1 cellular context compared by ENCODE assay signal in the genomic region with DNA sequence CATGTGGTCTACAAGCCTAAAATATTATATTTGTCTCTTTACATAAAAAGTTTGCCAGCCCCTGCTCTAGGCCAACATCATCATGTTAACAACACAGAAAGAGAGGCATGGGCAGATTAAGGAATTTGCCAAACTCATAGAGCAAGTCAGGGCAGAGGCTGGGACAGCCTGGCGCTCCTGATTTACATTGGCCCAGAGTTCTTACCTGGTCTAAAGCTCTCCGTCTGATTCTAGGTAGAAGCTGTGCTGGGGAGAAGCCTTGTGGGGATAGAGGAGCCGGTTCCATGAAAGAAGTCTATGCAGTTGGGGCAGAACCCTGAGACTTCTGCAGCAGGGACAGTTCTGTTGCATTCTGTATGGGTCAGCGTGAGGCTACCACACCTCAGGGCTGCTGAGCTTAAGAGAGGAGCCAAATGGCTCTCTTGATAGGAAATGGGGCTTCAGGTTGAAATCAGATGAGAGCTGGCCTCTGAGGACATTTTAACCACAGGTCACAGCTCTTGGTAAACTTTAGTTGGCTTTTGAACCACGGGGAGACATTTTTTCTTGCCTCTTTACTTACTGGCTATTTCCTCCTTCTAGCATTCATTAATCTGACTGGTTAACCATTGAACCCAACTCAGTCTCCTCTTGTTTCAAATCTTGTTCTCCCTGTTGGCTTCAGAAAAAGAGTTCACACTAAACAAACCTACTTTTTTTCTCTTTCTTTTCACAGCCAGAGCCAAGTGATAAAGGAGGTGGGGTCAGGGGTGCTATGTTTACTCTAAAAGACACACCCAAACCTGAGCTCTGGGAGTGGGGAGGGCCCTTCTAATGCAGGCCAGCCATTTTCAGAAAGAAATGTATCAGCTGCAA.
TF ChIP-seq lines count a peak whose summit lies in the region.

No MANE protein-coding gene starts in this region.

TF ChIP-seq in K562, 482 proteins besides CTCF, POLR2A, EP300 and RAD21 (continued from another document):
- TF ChIP-seq, protein P1, sequence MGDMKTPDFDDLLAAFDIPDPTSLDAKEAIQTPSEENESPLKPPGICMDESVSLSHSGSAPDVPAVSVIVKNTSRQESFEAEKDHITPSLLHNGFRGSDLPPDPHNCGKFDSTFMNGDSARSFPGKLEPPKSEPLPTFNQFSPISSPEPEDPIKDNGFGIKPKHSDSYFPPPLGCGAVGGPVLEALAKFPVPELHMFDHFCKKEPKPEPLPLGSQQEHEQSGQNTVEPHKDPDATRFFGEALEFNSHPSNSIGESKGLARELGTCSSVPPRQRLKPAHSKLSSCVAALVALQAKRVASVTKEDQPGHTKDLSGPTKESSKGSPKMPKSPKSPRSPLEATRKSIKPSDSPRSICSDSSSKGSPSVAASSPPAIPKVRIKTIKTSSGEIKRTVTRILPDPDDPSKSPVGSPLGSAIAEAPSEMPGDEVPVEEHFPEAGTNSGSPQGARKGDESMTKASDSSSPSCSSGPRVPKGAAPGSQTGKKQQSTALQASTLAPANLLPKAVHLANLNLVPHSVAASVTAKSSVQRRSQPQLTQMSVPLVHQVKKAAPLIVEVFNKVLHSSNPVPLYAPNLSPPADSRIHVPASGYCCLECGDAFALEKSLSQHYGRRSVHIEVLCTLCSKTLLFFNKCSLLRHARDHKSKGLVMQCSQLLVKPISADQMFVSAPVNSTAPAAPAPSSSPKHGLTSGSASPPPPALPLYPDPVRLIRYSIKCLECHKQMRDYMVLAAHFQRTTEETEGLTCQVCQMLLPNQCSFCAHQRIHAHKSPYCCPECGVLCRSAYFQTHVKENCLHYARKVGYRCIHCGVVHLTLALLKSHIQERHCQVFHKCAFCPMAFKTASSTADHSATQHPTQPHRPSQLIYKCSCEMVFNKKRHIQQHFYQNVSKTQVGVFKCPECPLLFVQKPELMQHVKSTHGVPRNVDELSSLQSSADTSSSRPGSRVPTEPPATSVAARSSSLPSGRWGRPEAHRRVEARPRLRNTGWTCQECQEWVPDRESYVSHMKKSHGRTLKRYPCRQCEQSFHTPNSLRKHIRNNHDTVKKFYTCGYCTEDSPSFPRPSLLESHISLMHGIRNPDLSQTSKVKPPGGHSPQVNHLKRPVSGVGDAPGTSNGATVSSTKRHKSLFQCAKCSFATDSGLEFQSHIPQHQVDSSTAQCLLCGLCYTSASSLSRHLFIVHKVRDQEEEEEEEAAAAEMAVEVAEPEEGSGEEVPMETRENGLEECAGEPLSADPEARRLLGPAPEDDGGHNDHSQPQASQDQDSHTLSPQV (IDR thresholded peaks at IDR 0.05): peak; percentile 53
- TF ChIP-seq, protein P2, sequence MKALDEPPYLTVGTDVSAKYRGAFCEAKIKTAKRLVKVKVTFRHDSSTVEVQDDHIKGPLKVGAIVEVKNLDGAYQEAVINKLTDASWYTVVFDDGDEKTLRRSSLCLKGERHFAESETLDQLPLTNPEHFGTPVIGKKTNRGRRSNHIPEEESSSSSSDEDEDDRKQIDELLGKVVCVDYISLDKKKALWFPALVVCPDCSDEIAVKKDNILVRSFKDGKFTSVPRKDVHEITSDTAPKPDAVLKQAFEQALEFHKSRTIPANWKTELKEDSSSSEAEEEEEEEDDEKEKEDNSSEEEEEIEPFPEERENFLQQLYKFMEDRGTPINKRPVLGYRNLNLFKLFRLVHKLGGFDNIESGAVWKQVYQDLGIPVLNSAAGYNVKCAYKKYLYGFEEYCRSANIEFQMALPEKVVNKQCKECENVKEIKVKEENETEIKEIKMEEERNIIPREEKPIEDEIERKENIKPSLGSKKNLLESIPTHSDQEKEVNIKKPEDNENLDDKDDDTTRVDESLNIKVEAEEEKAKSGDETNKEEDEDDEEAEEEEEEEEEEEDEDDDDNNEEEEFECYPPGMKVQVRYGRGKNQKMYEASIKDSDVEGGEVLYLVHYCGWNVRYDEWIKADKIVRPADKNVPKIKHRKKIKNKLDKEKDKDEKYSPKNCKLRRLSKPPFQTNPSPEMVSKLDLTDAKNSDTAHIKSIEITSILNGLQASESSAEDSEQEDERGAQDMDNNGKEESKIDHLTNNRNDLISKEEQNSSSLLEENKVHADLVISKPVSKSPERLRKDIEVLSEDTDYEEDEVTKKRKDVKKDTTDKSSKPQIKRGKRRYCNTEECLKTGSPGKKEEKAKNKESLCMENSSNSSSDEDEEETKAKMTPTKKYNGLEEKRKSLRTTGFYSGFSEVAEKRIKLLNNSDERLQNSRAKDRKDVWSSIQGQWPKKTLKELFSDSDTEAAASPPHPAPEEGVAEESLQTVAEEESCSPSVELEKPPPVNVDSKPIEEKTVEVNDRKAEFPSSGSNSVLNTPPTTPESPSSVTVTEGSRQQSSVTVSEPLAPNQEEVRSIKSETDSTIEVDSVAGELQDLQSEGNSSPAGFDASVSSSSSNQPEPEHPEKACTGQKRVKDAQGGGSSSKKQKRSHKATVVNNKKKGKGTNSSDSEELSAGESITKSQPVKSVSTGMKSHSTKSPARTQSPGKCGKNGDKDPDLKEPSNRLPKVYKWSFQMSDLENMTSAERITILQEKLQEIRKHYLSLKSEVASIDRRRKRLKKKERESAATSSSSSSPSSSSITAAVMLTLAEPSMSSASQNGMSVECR (CRISPR knock-in tag; IDR thresholded peaks at IDR 0.05): no peak
- peak; percentile 26; the same call in 1 of the 2 replicates for TF ChIP-seq NFRKB (IDR thresholded peaks at IDR 0.05; ENCODE audit: low read depth)
- TF ChIP-seq ZNF830 (CRISPR knock-in tag; IDR thresholded peaks at IDR 0.05): no peak
- TF ChIP-seq ZNF655 (CRISPR knock-in tag; IDR thresholded peaks at IDR 0.05): no peak
- no peak for TF ChIP-seq SAFB2 (IDR thresholded peaks at IDR 0.05; ENCODE audit: borderline replicate concordance, low read depth, low read length, severe bottlenecking)
- TF ChIP-seq GTF2A2 (tag; IDR thresholded peaks at IDR 0.05): no peak
- TF ChIP-seq ZNF175 (CRISPR knock-in tag; IDR thresholded peaks at IDR 0.05; ENCODE audit: low read depth): 0 out of 2 replicates have a peak, but pooled peaks have one; percentile 31
- TF ChIP-seq EP400 (IDR thresholded peaks at IDR 0.05): 0 out of 2 replicates have a peak, but pooled peaks have one; percentile 10
- TF ChIP-seq EWSR1 (IDR thresholded peaks at IDR 0.05; ENCODE audit: borderline replicate concordance, low read depth, partially characterized antibody): no peak
- no peak for TF ChIP-seq POU5F1 (IDR thresholded peaks at IDR 0.05; ENCODE audit: borderline replicate concordance, low read depth, low read length, partially characterized antibody)
- no peak for TF ChIP-seq PHF20 (IDR thresholded peaks at IDR 0.05; ENCODE audit: partially characterized antibody)
